ENCODE assay signal across 24 cellular contexts in genomic region chr3:126373146-126373613, GRCh38. TPM values are rescaled to one million over a fixed set of nuclear protein-coding genes. Genes with fewer than 3 reads are reported as not detected.
DNase-seq lines count a peak whose midpoint lies in the region; ATAC-seq, FAIRE-seq and TF ChIP-seq lines count a peak whose summit lies in the region.
"Had no signal": no experiment of that assay in that cellular context is flagged by ENCODE, and none has a peak within 500 bp of the region (broad histone marks: within the 10 kb centered on the region; RNA-seq: fewer than 3 reads in every experiment).

No MANE protein-coding gene starts in this region.

- DNase-seq in Peyer's patch (peak in 2 of 3 donors; percentile 9 to 28), H1 (ENCODE audit: low read depth in 1 of 2, low spot score in 2 of 2) (no peak), ovary (peak in 3 of 5 donors; percentile 6 to 14 (median 13)), spleen (peak; percentile 49), ureter (ENCODE audit: low spot score) (no peak), Ammon's horn (ENCODE audit: low spot score) (no peak)
- DNase-seq: CD4-positive, alpha-beta T cell; HCEC 1CT; NCI-H1417; NCI-H1694; NCI-H2029 treated with DMSO at 0.1 percent for 48 hours; NCI-H2227 treated with DMSO at 0.1 percent for 48 hours; NCI-H510A; NCI-H69; SK-N-SH had no signal

- H3K9me3 ChIP-seq in Peyer's patch (no peaks in the 10 kb centered on the region), H1 (ENCODE audit: insufficient read depth in 2 of 2, low read depth in 1 of 2, low read length in 1 of 2) (peaks cover 0 to 4% of the 10 kb centered on the region in 2 experiments; a peak in 1 of 4 replicates), ovary (no peaks in the 10 kb centered on the region), spleen (no peaks in the 10 kb centered on the region)
- H3K9me3 ChIP-seq: BLaER1, Caco-2, SK-N-SH had no signal

- TF ChIP-seq EP300 in H1 (IDR thresholded peaks at IDR 0.05; ENCODE audit: borderline replicate concordance in 1 of 2, low read depth in 2 of 2, low read length in 2 of 2), result no peak
- TF ChIP-seq EP300 in ovary (IDR thresholded peaks at IDR 0.05), result no peak

- no peak overlapping the region for H2AK5ac ChIP-seq in H1 (ENCODE audit: low read depth, low read length)

- H3K4me1 ChIP-seq in Peyer's patch, result no peaks in the 10 kb centered on the region
- peaks cover 0 to under 1% (median 0%) of the 10 kb centered on the region in 4 experiments; a peak in 1 of 7 replicates for H3K4me1 ChIP-seq in H1 (replicated peaks in 1 of 4; ENCODE audit: control insufficient read depth in 3 of 4, insufficient read depth in 4 of 4, low read length in 3 of 4)
- H3K4me1 ChIP-seq in ovary (ENCODE audit: insufficient read depth), result peaks cover 5% of the 10 kb centered on the region
- H3K4me1 ChIP-seq in spleen, result no peaks in the 10 kb centered on the region
- H3K4me1 ChIP-seq: Caco-2 had no signal

- H3K36me3 ChIP-seq in Peyer's patch, result no peaks in the 10 kb centered on the region
- no peaks in the 10 kb centered on the region for H3K36me3 ChIP-seq in H1 (ENCODE audit: control insufficient read depth in 2 of 4, insufficient read depth in 4 of 4, low read length in 3 of 4)
- no peaks in the 10 kb centered on the region for H3K36me3 ChIP-seq in ovary
- no peaks in the 10 kb centered on the region for H3K36me3 ChIP-seq in spleen
- H3K36me3 ChIP-seq: BLaER1 had no signal

- 97% methylated on average over 4 of the region's 4 CpGs; no CpG with 5 or more reads in 1 of the 2 experiments for WGBS in H1 (ENCODE audit: extremely low coverage in 1 of 2, insufficient coverage in 1 of 2, insufficient read length in 1 of 2, insufficient replicate concordance in 2 of 2, low coverage in 1 of 2, low lambda C conversion rate in 2 of 2, missing lambda C conversion rate in 1 of 2), 2 experiments
- 91 to 100% (median 92%) methylated on average over 4 of the region's 4 CpGs for WGBS in ovary, 3 donors
- WGBS in spleen, 5 donors, result 86 to 99% (median 94%) methylated on average over 4 of the region's 4 CpGs

- H3K18ac ChIP-seq in H1 (ENCODE audit: extremely low read depth, low read length), result no peak overlapping the region

- H2BK5ac ChIP-seq in H1 (ENCODE audit: low read depth, low read length), result no peak overlapping the region

- H3K9ac ChIP-seq in H1 (replicated peaks in 1 of 4; ENCODE audit: extremely low read depth in 1 of 4, low read depth in 3 of 4, low read length in 3 of 4), result no peak overlapping the region
- H3K9ac ChIP-seq: BLaER1, KMS-11, SK-N-SH had no signal

- TF ChIP-seq RAD21 in H1 (IDR thresholded peaks at IDR 0.05 in 1 of 2, conservative IDR thresholded peaks at IDR 0.05 in 1 of 2; ENCODE audit: low read depth in 2 of 2, low read length in 2 of 2), result no peak

- H2BK15ac ChIP-seq in H1 (ENCODE audit: low read length), result no peak overlapping the region

- no peak overlapping the region for H2BK12ac ChIP-seq in H1 (ENCODE audit: low read depth, low read length)

- intact Hi-C loops in ovary (cut with DNase I), result no loop called here
- intact Hi-C loops in spleen (cut with DNase I; ENCODE audit: low total_unique reads), result no loop called here

- H4K20me1 ChIP-seq in H1 (replicated peaks in 1 of 2; ENCODE audit: control insufficient read depth in 1 of 2, insufficient read depth in 2 of 2, low read length in 2 of 2), result no peaks in the 10 kb centered on the region
- H4K20me1 ChIP-seq: BLaER1 had no signal

- H3K27ac ChIP-seq in Peyer's patch (no peak overlapping the region), H1 (ENCODE audit: low read depth, low read length) (no peak overlapping the region), ovary (no peak overlapping the region), spleen (no peak overlapping the region)
- H3K27ac ChIP-seq: BLaER1, KMS-11, RWPE1 had no signal

- TF ChIP-seq CTCF in Peyer's patch (IDR thresholded peaks at IDR 0.05) (no peak), H1 (IDR thresholded peaks at IDR 0.05; ENCODE audit: control extremely low read depth in 1 of 3, insufficient read depth in 1 of 3, low read depth in 1 of 3, low read length in 3 of 3) (no peak), ovary (IDR thresholded peaks at IDR 0.05) (no peak), spleen (IDR thresholded peaks at IDR 0.05 in 8 of 11, conservative IDR thresholded peaks at IDR 0.05 in 3 of 11) (no peak)

- H3K79me1 ChIP-seq in H1 (ENCODE audit: low read depth, low read length), result no peaks in the 10 kb centered on the region

- CTCF ChIA-PET in H1 (lab: Charles Lee; ENCODE audit: partially characterized antibody), result interaction anchor here (0.6 to 2.1 kb wide), 6 partner anchors 9 to 239 kb away, joined by 3 to 5 read pairs (median 4); no protein-coding TSS in a partner anchor

- H2AFZ ChIP-seq in H1 (ENCODE audit: low read length), result no peak overlapping the region
- H2AFZ ChIP-seq: GM23338 had no signal

- H2BK120ac ChIP-seq in H1 (replicated peaks; ENCODE audit: low read depth, low read length), result no peak overlapping the region

- no peak for TF ChIP-seq POLR2A in Peyer's patch (IDR thresholded peaks at IDR 0.05)
- no peak for TF ChIP-seq POLR2A in H1 (IDR thresholded peaks at IDR 0.05; ENCODE audit: control extremely low read depth in 1 of 2, low read depth in 2 of 2, low read length in 2 of 2)
- no peak for TF ChIP-seq POLR2A in ovary (IDR thresholded peaks at IDR 0.05)
- no peak for TF ChIP-seq POLR2A in spleen (IDR thresholded peaks at IDR 0.05)

- H3K23me2 ChIP-seq in H1 (ENCODE audit: low read depth, low read length), result no peaks in the 10 kb centered on the region

- H3K27me3 ChIP-seq in Peyer's patch (no peaks in the 10 kb centered on the region), H1 (replicated peaks in 1 of 4; ENCODE audit: control insufficient read depth in 3 of 4, extremely low read depth in 1 of 4, insufficient read depth in 3 of 4, low read length in 3 of 4) (no peaks in the 10 kb centered on the region), ovary (no peaks in the 10 kb centered on the region), spleen (replicated peaks in 1 of 7) (no peaks in the 10 kb centered on the region)
- H3K27me3 ChIP-seq: BLaER1 had no signal

- no peak overlapping the region for H4K5ac ChIP-seq in H1 (ENCODE audit: insufficient read length, low read depth, low read length)

- no peak overlapping the region for H3K23ac ChIP-seq in H1 (ENCODE audit: insufficient read length)

- H3K56ac ChIP-seq in H1 (replicated peaks; ENCODE audit: insufficient read length, low read depth, low read length), result no peak overlapping the region

- no peaks in the 10 kb centered on the region for H3K79me2 ChIP-seq in H1 (ENCODE audit: control insufficient read depth in 1 of 2, insufficient read depth in 2 of 2, low read length in 2 of 2)

- H2BK20ac ChIP-seq in H1 (ENCODE audit: low read length), result no peak overlapping the region

- ATAC-seq in HG03378 (IDR thresholded peaks at IDR 0.05; ENCODE audit: unreplicated experiment), result no peak

- H3K4me2 ChIP-seq in H1 (ENCODE audit: insufficient read depth in 1 of 2, low read depth in 2 of 2, low read length in 2 of 2), result no peak overlapping the region
- H3K4me2 ChIP-seq: BLaER1, GM23338, KMS-11, SK-N-SH had no signal

- H3K4me3 ChIP-seq in Peyer's patch (no peak overlapping the region), H1 (ENCODE audit: extremely low read depth in 1 of 4, insufficient read depth in 2 of 4, low read depth in 3 of 4, low read length in 4 of 4) (no peak overlapping the region), ovary (no peak overlapping the region), spleen (no peak overlapping the region)
- H3K4me3 ChIP-seq: BLaER1, GM23338 had no signal

- FAIRE-seq in H1 (lab: Jason Lieb, UNC), result no peak
- FAIRE-seq: G401.6 had no signal

- POLR2A ChIA-PET in H1 (lab: Charles Lee; ENCODE audit: partially characterized antibody), result no interaction called here

- H4K8ac ChIP-seq in H1 (ENCODE audit: extremely low read depth, insufficient read depth, low read length), result 0 out of 2 replicates have a peak overlapping the region, but pooled peaks have one; percentile 1

- no peak overlapping the region for H4K91ac ChIP-seq in H1 (replicated peaks; ENCODE audit: insufficient read length, low read length)

- no peak overlapping the region for H3K4ac ChIP-seq in H1 (replicated peaks; ENCODE audit: insufficient read length, low read depth, low read length)

- no peak overlapping the region for H3K14ac ChIP-seq in H1 (ENCODE audit: insufficient read length)

TF ChIP-seq in H1, 55 proteins besides CTCF, POLR2A, EP300 and RAD21:
- no peak for TF ChIP-seq CBX5 (IDR thresholded peaks at IDR 0.05; ENCODE audit: low read depth, low read length)

RNA-seq across cellular contexts. Expression of gene KLF15, which starts 16.0 kb away (rescaled TPM):
- total RNA-seq in Peyer's patch (10 to 100 TPM in 1 of 4 donors, 1 to 10 TPM in 3; 3.3 to 10.9 (median 9.4) TPM), ovary (10 to 100 TPM; 23.2 to 83.3 (median 40.0) TPM), spleen (1 to 10 TPM in 6 of 7 donors, under 1 TPM in 1; 0.57 to 9.5 (median 4.8) TPM), ureter (18.9 TPM)
- total RNA-seq in H1 (2021; fragmentation: NEBNext Ultra II Directional; extraction: Animal tissue kit (Norgen Biotek cat#: 25700)), result 17.4 and 19.5 TPM in 2 replicates
- polyA plus RNA-seq in H1 (2011; rRNA removed) (15.7 and 27.1 TPM in 2 replicates), ovary (10 to 100 TPM; 13.4 to 61.4 TPM), spleen (1 to 10 TPM in 2 of 3 donors, under 1 TPM in 1; 0.63 to 3.1 (median 2.4) TPM)
- 18.4 TPM for polyA plus RNA-seq in H1 (2011; cell fraction: cytosol; rRNA removed)
- polyA plus RNA-seq in H1 (2011; cell fraction: nucleus; rRNA removed), result 25.2 TPM
- polyA plus RNA-seq in H1 (2012, experiment 1 of 2), result 9.7 to 11.7 TPM (median 11.4 TPM) in 4 replicates
- 12.0 TPM for polyA plus RNA-seq in H1 (2012, experiment 2 of 2)
- 7.1 TPM for polyA plus RNA-seq in H1 (2013, experiment 1 of 2)
- polyA plus RNA-seq in H1 (2013, experiment 2 of 2), result 6.9 TPM
- polyA minus RNA-seq in H1 (2011; rRNA and poly(A)+ RNA removed), result 5.5 and 8.5 TPM in 2 replicates
- 10.0 TPM for polyA minus RNA-seq in H1 (2011; cell fraction: cytosol; rRNA and poly(A)+ RNA removed)
- 19.5 TPM for polyA minus RNA-seq in H1 (2011; cell fraction: nucleus; rRNA and poly(A)+ RNA removed)
- polyA plus RNA-seq: IgD-negative memory B cell had no signal

RNA-seq across cellular contexts. Expression of gene CFAP100, which starts 21.5 kb away (rescaled TPM):
- total RNA-seq in Peyer's patch, result not detected
- total RNA-seq in H1 (2021; fragmentation: NEBNext Ultra II Directional; extraction: Animal tissue kit (Norgen Biotek cat#: 25700)), result not detected in 2 replicates
- polyA plus RNA-seq in H1 (2011; rRNA removed), result 0.09 and 0.17 TPM in 2 replicates
- polyA plus RNA-seq in H1 (2011; cell fraction: cytosol; rRNA removed), result 0.12 TPM
- 0.68 TPM for polyA plus RNA-seq in H1 (2011; cell fraction: nucleus; rRNA removed)
- not detected in 4 replicates for polyA plus RNA-seq in H1 (2012, experiment 1 of 2)
- not detected for polyA plus RNA-seq in H1 (2012, experiment 2 of 2)
- 0.22 TPM for polyA plus RNA-seq in H1 (2013, experiment 1 of 2)
- 0.37 TPM for polyA plus RNA-seq in H1 (2013, experiment 2 of 2)
- 0.69 TPM in 1 of 2 replicates, not detected in the other for polyA minus RNA-seq in H1 (2011; rRNA and poly(A)+ RNA removed)
- not detected for polyA minus RNA-seq in H1 (2011; cell fraction: cytosol; rRNA and poly(A)+ RNA removed)
- not detected for polyA minus RNA-seq in H1 (2011; cell fraction: nucleus; rRNA and poly(A)+ RNA removed)
- total RNA-seq in ovary, result 10 to 100 TPM in 1 of 7 donors, 1 to 10 TPM in 4, not detected in 2; 1.5 to 21.3 (median 1.7) TPM
- polyA plus RNA-seq in ovary, result under 1 TPM in 1 of 2 donors, not detected in 1; 0.06 TPM
- total RNA-seq in spleen, result not detected
- polyA plus RNA-seq in spleen, result not detected
- not detected for total RNA-seq in ureter
- total RNA-seq: A172; Caco-2; CD4-positive, alpha-beta T cell had no signal
- polyA plus RNA-seq: GM23338, IgD-negative memory B cell, SK-N-SH had no signal

Comparison
In these comparisons a context has a peak if more than half of its experiments do, and no peak if none do; other contexts are left out.
1. DNase-seq: peak in Peyer's patch (2 of 3), ovary (3 of 5) and spleen (single experiment); none in H1 (0 of 2), ureter (single experiment) and Ammon's horn (single experiment).